ENCODE assay signal across 25 cellular contexts in genomic region chrX:75158054-75158453, GRCh38. TPM values are rescaled to one million over a fixed set of nuclear protein-coding genes. Genes with fewer than 3 reads are reported as not detected.
DNase-seq lines count a peak whose midpoint lies in the region; ATAC-seq and TF ChIP-seq lines count a peak whose summit lies in the region.
"Had no signal": no experiment of that assay in that cellular context is flagged by ENCODE, and none has a peak within 500 bp of the region (broad histone marks: within the 10 kb centered on the region; RNA-seq: fewer than 3 reads in every experiment).

No MANE protein-coding gene starts in this region.

- POLR2A ChIA-PET in CD4-positive, alpha-beta T cell (lab: Charles Lee), result interaction anchor here (2.1 kb wide), 1 partner anchor 116 kb away, joined by 6 read pairs; the partner anchor contains the start of gene UPRT
- POLR2A ChIA-PET in naive thymus-derived CD4-positive, alpha-beta T cell (lab: Charles Lee), result interaction anchor here (1.1 to 1.9 kb wide), 2 partner anchors 233 to 866 kb away, joined by 3 to 6 read pairs; partner anchors contain the start of gene NEXMIF

- H3K27ac ChIP-seq in CD4-positive, alpha-beta T cell (ENCODE audit: low read depth, low read length), result no peak overlapping the region
- H3K27ac ChIP-seq in naive thymus-derived CD4-positive, alpha-beta T cell (ENCODE audit: low read depth, low read length), result peak overlapping the region; percentile 21
- H3K27ac ChIP-seq: BLaER1 treated with 17β-estradiol and CSF1 and Interleukin-3, amounts not matched to agents 10 nM and 100 nM; RWPE1 had no signal

- H3K27me3 ChIP-seq in CD4-positive, alpha-beta T cell (ENCODE audit: control insufficient read depth, insufficient read depth, low read length), result no peaks in the 10 kb centered on the region
- no peaks in the 10 kb centered on the region for H3K27me3 ChIP-seq in naive thymus-derived CD4-positive, alpha-beta T cell (ENCODE audit: control insufficient read depth in 2 of 2, insufficient read depth in 2 of 2, low read length in 2 of 2)

- no peaks in the 10 kb centered on the region for H3K4me1 ChIP-seq in naive thymus-derived CD4-positive, alpha-beta T cell (ENCODE audit: control insufficient read depth in 2 of 2, insufficient read depth in 2 of 2, low read length in 2 of 2)
- H3K4me1 ChIP-seq: Caco-2 had no signal

- H3K36me3 Mint-ChIP-seq in CD4-positive, alpha-beta T cell (ENCODE audit: low read depth), result peaks cover 13% of the 10 kb centered on the region
- H3K36me3 Mint-ChIP-seq in naive thymus-derived CD4-positive, alpha-beta T cell, result no peaks in the 10 kb centered on the region

- CTCF ChIA-PET in CD4-positive, alpha-beta T cell (lab: Charles Lee), result no interaction called here
- CTCF ChIA-PET in naive thymus-derived CD4-positive, alpha-beta T cell (lab: Charles Lee), result no interaction called here

- no peaks in the 10 kb centered on the region for H3K27me3 Mint-ChIP-seq in CD4-positive, alpha-beta T cell
- H3K27me3 Mint-ChIP-seq in naive thymus-derived CD4-positive, alpha-beta T cell, result no peaks in the 10 kb centered on the region
- H3K27me3 Mint-ChIP-seq: CD4-positive, alpha-beta memory T cell had no signal

- peaks cover 48% of the 10 kb centered on the region for H3K4me1 Mint-ChIP-seq in CD4-positive, alpha-beta T cell (ENCODE audit: low read depth)
- H3K4me1 Mint-ChIP-seq in naive thymus-derived CD4-positive, alpha-beta T cell, result peaks cover 10 to 52% (median 34%) of the 10 kb centered on the region in 7 donors

- no peaks in the 10 kb centered on the region for H3K9me3 Mint-ChIP-seq in CD4-positive, alpha-beta T cell
- no peaks in the 10 kb centered on the region for H3K9me3 Mint-ChIP-seq in naive thymus-derived CD4-positive, alpha-beta T cell
- H3K9me3 Mint-ChIP-seq: CD4-positive, alpha-beta memory T cell; GM23338 had no signal

- H3K27ac Mint-ChIP-seq in CD4-positive, alpha-beta T cell, result peak overlapping the region; percentile 93
- H3K27ac Mint-ChIP-seq in naive thymus-derived CD4-positive, alpha-beta T cell, result peak overlapping the region in 4 of 9 donors; percentile 94 to 100 (median 98)
- H3K27ac Mint-ChIP-seq: GM23338, H9 had no signal

- no peaks in the 10 kb centered on the region for H3K36me3 ChIP-seq in naive thymus-derived CD4-positive, alpha-beta T cell (ENCODE audit: control insufficient read depth in 2 of 3, insufficient read depth in 3 of 3, low read length in 3 of 3)
- H3K36me3 ChIP-seq: BLaER1 treated with 17β-estradiol and CSF1 and Interleukin-3, amounts not matched to agents 10 nM and 100 nM had no signal

- H3K9me3 ChIP-seq in CD4-positive, alpha-beta T cell (ENCODE audit: control insufficient read depth, low read length), result no peaks in the 10 kb centered on the region
- H3K9me3 ChIP-seq in naive thymus-derived CD4-positive, alpha-beta T cell (ENCODE audit: control insufficient read depth in 2 of 3, low read length in 3 of 3), result no peaks in the 10 kb centered on the region
- H3K9me3 ChIP-seq: BLaER1 treated with 17β-estradiol and CSF1 and Interleukin-3, amounts not matched to agents 10 nM and 100 nM; Caco-2 had no signal

- ATAC-seq in activated CD4-positive, CD25-positive, alpha-beta regulatory T cell treated with anti-CD3 and anti-CD28 coated beads, Interleukin-2, amount 50 U/mL, for 24 hours, result peak; percentile 50 to 53
- no peak for ATAC-seq in CD4-positive, alpha-beta T cell (ENCODE audit: poor library complexity)
- ATAC-seq in naive thymus-derived CD4-positive, alpha-beta T cell, result no peak
- ATAC-seq in HG03108 (IDR thresholded peaks at IDR 0.05; ENCODE audit: unreplicated experiment), result no peak
- ATAC-seq: GM12878, GM23338, K562 had no signal

- no peak for TF ChIP-seq CTCF in CD4-positive, alpha-beta T cell (IDR thresholded peaks at IDR 0.05)

- intact Hi-C loops in CD4-positive, alpha-beta T cell (cut with DNase I, micrococcal nuclease), result loop anchor here (5.0 to 10.0 kb wide), 3 partner anchors 114 to 1267 kb away; partner anchors contain the start of genes UPRT (in 2 of the 2), MAGEE1 (in 1 of the 2) and RLIM (in 1 of the 2)
- intact Hi-C loops in naive thymus-derived CD4-positive, alpha-beta T cell (cut with micrococcal nuclease), result loop anchor here (5.0 kb wide), 4 partner anchors 216 to 1596 kb away; partner anchors contain the start of genes CHIC1 (in 1 of the 2), PBDC1 (in 1 of the 2) and RLIM (in 1 of the 2)

- H3K4me3 Mint-ChIP-seq in CD4-positive, alpha-beta T cell, result no peak overlapping the region
- no peak overlapping the region for H3K4me3 Mint-ChIP-seq in naive thymus-derived CD4-positive, alpha-beta T cell
- H3K4me3 Mint-ChIP-seq: GM23338, H9 had no signal

- H3K4me3 ChIP-seq in naive thymus-derived CD4-positive, alpha-beta T cell (ENCODE audit: low read length), result no peak overlapping the region
- H3K4me3 ChIP-seq: BLaER1 treated with 17β-estradiol and CSF1 and Interleukin-3, amounts not matched to agents 10 nM and 100 nM; GM12878; GM23338; K562 had no signal

- no peak for DNase-seq in activated CD4-positive, CD25-positive, alpha-beta regulatory T cell treated with anti-CD3 and anti-CD28 coated beads, Interleukin-2, amount 50 U/mL, for 72 hours
- no peak for DNase-seq in CD4-positive, alpha-beta T cell
- DNase-seq in NOMO-1 treated with dmso at 0.1 percent for 144 hours (lab: John Stamatoyannopoulos, UW; ENCODE audit: unreplicated experiment) (peak; percentile 1), hypothalamus (lab: John Stamatoyannopoulos, UW) (no peak)
- DNase-seq in naive thymus-derived CD4-positive, alpha-beta T cell, result no peak
- no peak for DNase-seq in activated CD4-positive, alpha-beta T cell treated with anti-CD3 and anti-CD28 coated beads for 48 hours
- DNase-seq: AML-193; Caco-2; CD4-positive, alpha-beta memory T cell; DMS79; EL; GDM1; H9; Kasumi-1; NCI-H2029; NCI-H446; NCI-H526; SHP77 had no signal

RNA-seq across cellular contexts. Expression of gene ABCB7, which starts 2.0 kb away (rescaled TPM):
- 10 to 100 TPM; 13.4 to 14.5 TPM for total RNA-seq in CD4-positive, alpha-beta T cell
- total RNA-seq in naive thymus-derived CD4-positive, alpha-beta T cell, result 10 to 100 TPM; 19.4 to 33.0 (median 26.3) TPM
- 10 to 100 TPM; 13.0 to 18.3 TPM for polyA plus RNA-seq in naive thymus-derived CD4-positive, alpha-beta T cell

Comparison
In these comparisons a context has a peak if more than half of its experiments do, and no peak if none do; other contexts are left out.
1. ATAC-seq: peak in activated CD4-positive, CD25-positive, alpha-beta regulatory T cell treated with anti-CD3 and anti-CD28 coated beads, Interleukin-2, amount 50 U/mL, for 24 hours (2 of 2); none in CD4-positive, alpha-beta T cell (single experiment), naive thymus-derived CD4-positive, alpha-beta T cell (single experiment) and HG03108 (single experiment).